ENCODE assay signal across 27 cellular contexts in genomic region chr2:56102866-56103265, GRCh38.
DNase-seq lines count a peak whose midpoint lies in the region; ATAC-seq, FAIRE-seq and TF ChIP-seq lines count a peak whose summit lies in the region.
"Had no signal": no experiment of that assay in that cellular context is flagged by ENCODE, and none has a peak within 500 bp of the region (broad histone marks: within the 10 kb centered on the region; RNA-seq: fewer than 3 reads in every experiment).

No MANE protein-coding gene starts in this region.

- H2AK5ac ChIP-seq in IMR-90 (ENCODE audit: low read depth, low read length) = no peak overlapping the region

- H3K36me3 ChIP-seq in BJ (ENCODE audit: control insufficient read depth, insufficient read depth, low read length) (no peaks in the 10 kb centered on the region), IMR-90 (ENCODE audit: control insufficient read depth, insufficient read depth, low read length) (no peaks in the 10 kb centered on the region), bronchial epithelial cell (ENCODE audit: control insufficient read depth, insufficient read depth, low read length) (no peaks in the 10 kb centered on the region)
- H3K36me3 ChIP-seq: left lung had no signal

- H2BK120ac ChIP-seq in IMR-90 (ENCODE audit: low read depth, low read length) = no peak overlapping the region

- no peaks in the 10 kb centered on the region for H3K27me3 ChIP-seq in BJ (ENCODE audit: control insufficient read depth, insufficient read depth, low read length)
- no peaks in the 10 kb centered on the region for H3K27me3 ChIP-seq in IMR-90 (ENCODE audit: control insufficient read depth, insufficient read depth, low read length)
- H3K27me3 ChIP-seq in bronchial epithelial cell (ENCODE audit: control insufficient read depth, insufficient read depth, low read length) = no peaks in the 10 kb centered on the region
- H3K27me3 ChIP-seq: dorsolateral prefrontal cortex, hepatocyte, left lung had no signal

- H3K4me2 ChIP-seq in IMR-90 (ENCODE audit: low read depth, low read length) = no peak overlapping the region
- H3K4me2 ChIP-seq: hepatocyte had no signal

- dilution Hi-C loops in IMR-90 (cut with HindIII; ENCODE audit: low sequenced_read_pairs, unreplicated experiment) = no loop called here

- no peak for FAIRE-seq in bronchial epithelial cell (lab: Jason Lieb, UNC)
- FAIRE-seq: HTR-8/SVneo, small intestine had no signal

- no peaks in the 10 kb centered on the region for H4K20me1 ChIP-seq in IMR-90 (ENCODE audit: insufficient read depth, low read length)

- H3K4me3 ChIP-seq in BJ (ENCODE audit: low read depth, low read length) (no peak overlapping the region), IMR-90 (ENCODE audit: insufficient read depth, low read depth, low read length) (no peak overlapping the region), bronchial epithelial cell (ENCODE audit: low read depth, low read length) (no peak overlapping the region)
- H3K4me3 ChIP-seq: dorsolateral prefrontal cortex, hepatocyte, left lung had no signal

- BruUV-seq in IMR-90 (replicated peaks; lab: Mats Ljungman, UMichigan) = no TSS peak

- TF ChIP-seq CTCF in BJ (IDR thresholded peaks at IDR 0.05; ENCODE audit: insufficient read depth, low read depth, low read length) = no peak
- no peak for TF ChIP-seq CTCF in IMR-90 (conservative IDR thresholded peaks at IDR 0.05; ENCODE audit: low read depth, low read length)
- no peak for TF ChIP-seq CTCF in bronchial epithelial cell (IDR thresholded peaks at IDR 0.05; ENCODE audit: insufficient read depth, low read length, severe bottlenecking)

- H3K18ac ChIP-seq in IMR-90 (ENCODE audit: low read depth, low read length) = no peak overlapping the region

- H3K9ac ChIP-seq in IMR-90 (ENCODE audit: low read depth, low read length) = no peak overlapping the region

- no peak overlapping the region for H3K23ac ChIP-seq in IMR-90 (ENCODE audit: low read depth, low read length)

- no peak overlapping the region for H4K8ac ChIP-seq in IMR-90 (ENCODE audit: low read depth in 2 of 2, low read length in 2 of 2)

- no peak for TF ChIP-seq RAD21 in IMR-90 (IDR thresholded peaks at IDR 0.05; ENCODE audit: low read length)

- ATAC-seq in IMR-90 (ENCODE audit: low read depth) = no peak
- ATAC-seq in left colon = no peak
- ATAC-seq: left lung had no signal

- WGBS in IMR-90 (ENCODE audit: extremely low coverage in 2 of 2, insufficient read length in 1 of 2), 2 experiments = no CpG with 5 or more reads among the region's 2 CpGs

- no peak overlapping the region for H2BK15ac ChIP-seq in IMR-90 (ENCODE audit: low read depth, low read length)

- H4K5ac ChIP-seq in IMR-90 (ENCODE audit: low read depth, low read length) = no peak overlapping the region

- no peak for TF ChIP-seq POLR2A in IMR-90 (IDR thresholded peaks at IDR 0.05; ENCODE audit: low read depth, low read length)

- no peak overlapping the region for H2AFZ ChIP-seq in IMR-90 (replicated peaks; ENCODE audit: low read length, poor library complexity)
- H2AFZ ChIP-seq: hepatocyte had no signal

- no peak overlapping the region for H3K4ac ChIP-seq in IMR-90 (ENCODE audit: low read depth, low read length)

- POLR2A ChIA-PET in BJ (lab: Charles Lee) (no interaction called here), IMR-90 (lab: Charles Lee; ENCODE audit: unreplicated experiment) (no interaction called here)

- no peaks in the 10 kb centered on the region for H3K79me1 ChIP-seq in IMR-90 (ENCODE audit: low read depth in 1 of 2, low read length in 2 of 2)

- no peak overlapping the region for H2BK20ac ChIP-seq in IMR-90 (ENCODE audit: low read depth, low read length)

- H3K14ac ChIP-seq in IMR-90 (replicated peaks; ENCODE audit: low read depth, low read length) = no peak overlapping the region

- no peaks in the 10 kb centered on the region for H3K4me1 ChIP-seq in IMR-90 (ENCODE audit: control insufficient read depth, insufficient read depth, low read length)
- H3K4me1 ChIP-seq: left lung had no signal

- no peak overlapping the region for H4K91ac ChIP-seq in IMR-90 (ENCODE audit: insufficient read depth, low read depth, low read length)

- no peak overlapping the region for H3K56ac ChIP-seq in IMR-90 (ENCODE audit: extremely low read depth, insufficient read depth, low read length)

- CTCF ChIA-PET in BJ (lab: Yijun Ruan, JAX) (interaction anchor here (1.5 kb wide), 1 partner anchor 18 kb away, joined by 3 read pairs; no protein-coding TSS in a partner anchor), IMR-90 (lab: Yijun Ruan, JAX) (no interaction called here)

- H3K9me1 ChIP-seq in IMR-90 (ENCODE audit: insufficient read depth, low read length) = no peaks in the 10 kb centered on the region

- H2BK5ac ChIP-seq in IMR-90 (ENCODE audit: low read depth, low read length, poor library complexity, severe bottlenecking) = no peak overlapping the region

- in situ Hi-C loops in IMR-90 (cut with MboI; ENCODE audit: low sequenced_read_pairs) = no loop called here

- DNase-seq in BJ (ENCODE audit: low read depth) (peak; percentile 1), IMR-90 (peak; percentile 6), bronchial epithelial cell (ENCODE audit: low read depth) (peak; percentile 46), iris pigment epithelial cell (ENCODE audit: low read depth) (peak; percentile 60), NCI-H2081 (lab: John Stamatoyannopoulos, UW) (no peak), SW480 (ENCODE audit: low spot score) (no peak), left colon (no peak)
- DNase-seq in activated CD4-positive, alpha-beta T cell treated with anti-CD3 and anti-CD28 coated beads, Interleukin-2, amount 50 U/mL, for 48 hours = no peak
- DNase-seq: ACHN; activated CD4-positive, alpha-beta T cell treated with anti-CD3 and anti-CD28 coated beads, Interleukin-2, amount 50 U/mL, for 1 hour; aorta; DND-41; dorsolateral prefrontal cortex; foreskin melanocyte; KG1; left lung; MV-4-11; naive B cell; NCI-H1930; NCI-H82; occipital lobe; small intestine; stimulated activated CD4-positive, alpha-beta T cell treated with anti-CD3 and anti-CD28 coated beads, Interleukin-1b, Interleukin-23, amount 100 ng/mL, for 48 hours; T-helper 9 cell had no signal

- H3K27ac ChIP-seq in IMR-90 (ENCODE audit: insufficient read depth, low read length) = no peak overlapping the region
- H3K27ac ChIP-seq: C4-2B, dorsolateral prefrontal cortex, hepatocyte, left lung had no signal

- no peak overlapping the region for H2AK9ac ChIP-seq in IMR-90 (replicated peaks; ENCODE audit: low read depth, low read length, poor library complexity)

- intact Hi-C loops in IMR-90 (cut with micrococcal nuclease) (no loop called here), left colon (cut with DNase I, micrococcal nuclease) (no loop called here)

- H3K9me3 ChIP-seq in IMR-90 (ENCODE audit: control insufficient read depth, insufficient read depth, low read length) = no peaks in the 10 kb centered on the region
- H3K9me3 ChIP-seq: left lung had no signal

TF ChIP-seq in IMR-90, 13 proteins besides CTCF, POLR2A, EP300 and RAD21:
- TF ChIP-seq RCOR1 (IDR thresholded peaks at IDR 0.05; ENCODE audit: insufficient replicate concordance, low read length) = no peak
- no peak for TF ChIP-seq FOS (IDR thresholded peaks at IDR 0.05; ENCODE audit: low read depth, low read length)
- no peak for TF ChIP-seq BHLHE40 (IDR thresholded peaks at IDR 0.05; ENCODE audit: low read depth, low read length)
- no peak for TF ChIP-seq USF2 (IDR thresholded peaks at IDR 0.05; ENCODE audit: low read depth, low read length)
- no peak for TF ChIP-seq CHD1 (IDR thresholded peaks at IDR 0.05; ENCODE audit: low read depth, low read length)
- no peak for TF ChIP-seq MAZ (IDR thresholded peaks at IDR 0.05; ENCODE audit: borderline replicate concordance, low read depth, low read length)
- TF ChIP-seq ELK1 (IDR thresholded peaks at IDR 0.05; ENCODE audit: borderline replicate concordance, low read depth, low read length) = no peak
- TF ChIP-seq NFE2L2 (IDR thresholded peaks at IDR 0.05; ENCODE audit: low read depth, low read length) = no peak
- no peak for TF ChIP-seq CEBPB (IDR thresholded peaks at IDR 0.05; ENCODE audit: low read depth, low read length)
- no peak for TF ChIP-seq RFX5 (IDR thresholded peaks at IDR 0.05; ENCODE audit: low read depth, low read length)
- TF ChIP-seq MXI1 (IDR thresholded peaks at IDR 0.05; ENCODE audit: borderline replicate concordance, low read depth, low read length) = no peak
- no peak for TF ChIP-seq MAFK (IDR thresholded peaks at IDR 0.05; ENCODE audit: low read depth, low read length)
- TF ChIP-seq SMC3 (IDR thresholded peaks at IDR 0.05; ENCODE audit: low read depth, low read length) = no peak
TF ChIP-seq in IMR-90: peak in this region for 0.

Comparison
In these comparisons a context has a peak if more than half of its experiments do, and no peak if none do; other contexts are left out.
1. DNase-seq: peak in BJ (single experiment), IMR-90 (single experiment), bronchial epithelial cell (single experiment) and iris pigment epithelial cell (single experiment); none in NCI-H2081 (0 of 2), SW480 (single experiment), left colon (0 of 2) and activated CD4-positive, alpha-beta T cell treated with anti-CD3 and anti-CD28 coated beads, Interleukin-2, amount 50 U/mL, for 48 hours (0 of 2).